Comparison of ENCODE assay signal across 8 cellular contexts in genomic region chr4:153127773-153128494, GRCh38.
DNase-seq lines count a peak whose midpoint lies in the region; ATAC-seq and TF ChIP-seq lines count a peak whose summit lies in the region.

No MANE protein-coding gene starts in this region.

- H3K36me3 ChIP-seq in BE2C (no peaks in the 10 kb centered on the region), KMS-11 (ENCODE audit: insufficient read depth) (no peaks in the 10 kb centered on the region), PC-3 (ENCODE audit: low read depth, low read length) (no peaks in the 10 kb centered on the region)

- H3K4me3 Mint-ChIP-seq in activated T-cell treated with anti-CD3 and anti-CD28 coated beads, Interleukin-2, amount 50 U/mL, for 4 hours: no peak overlapping the region
- no peak overlapping the region for H3K4me3 Mint-ChIP-seq in natural killer cell
- H3K4me3 Mint-ChIP-seq in stimulated activated naive B cell treated with anti-CD40 and anti-IgM and Interleukin-4, amounts not matched to agents 10 μg/mL and 1 μg/mL and 100 μg/mL, for 72 hours: no peak overlapping the region

- peak overlapping the region; percentile 39 for H2AFZ ChIP-seq in KMS-11 (ENCODE audit: low read depth)
- peak overlapping the region; percentile 90 for H2AFZ ChIP-seq in PC-3 (ENCODE audit: low read length)

- H3K9me3 ChIP-seq in BE2C: no peaks in the 10 kb centered on the region
- H3K9me3 ChIP-seq in PC-3 (ENCODE audit: low read length): no peaks in the 10 kb centered on the region

- H3K27me3 Mint-ChIP-seq in activated T-cell treated with anti-CD3 and anti-CD28 coated beads, Interleukin-2, amount 50 U/mL, for 4 hours (ENCODE audit: low read depth): no peaks in the 10 kb centered on the region
- H3K27me3 Mint-ChIP-seq in natural killer cell (ENCODE audit: low read depth in 2 of 2): peaks cover 5 to 14% of the 10 kb centered on the region in 2 donors
- no peaks in the 10 kb centered on the region for H3K27me3 Mint-ChIP-seq in stimulated activated naive B cell treated with anti-CD40 and anti-IgM and Interleukin-4, amounts not matched to agents 10 μg/mL and 1 μg/mL and 100 μg/mL, for 72 hours

- H3K9me2 ChIP-seq in PC-3 (replicated peaks; ENCODE audit: low read length): no peaks in the 10 kb centered on the region

- H3K27me3 ChIP-seq in BE2C (no peaks in the 10 kb centered on the region), KMS-11 (ENCODE audit: insufficient read depth, low read depth) (no peaks in the 10 kb centered on the region), PC-3 (ENCODE audit: low read length) (no peaks in the 10 kb centered on the region)

- peak; percentile 87 for DNase-seq in BE2C
- DNase-seq in PC-3: peak; percentile 88
- peak; percentile 85 for DNase-seq in activated T-cell treated with anti-CD3 and anti-CD28 coated beads, Interleukin-2, amount 50 U/mL, for 4 hours
- DNase-seq in fibroblast of gingiva (ENCODE audit: low read depth): peak; percentile 68
- DNase-seq in natural killer cell: peak; percentile 73
- DNase-seq in stimulated activated naive B cell treated with anti-CD40 and anti-IgM and Interleukin-4, amounts not matched to agents 10 μg/mL and 1 μg/mL and 100 μg/mL, for 72 hours: peak; percentile 68

- H4K20me1 ChIP-seq in KMS-11 (ENCODE audit: insufficient read depth) (no peaks in the 10 kb centered on the region), PC-3 (ENCODE audit: low read length) (no peaks in the 10 kb centered on the region)

- H3K9ac ChIP-seq in KMS-11 (no peak overlapping the region), PC-3 (ENCODE audit: low read length) (no peak overlapping the region)

- H3K4me3 ChIP-seq in BE2C (ENCODE audit: low read depth, low read length): no peak overlapping the region
- no peak overlapping the region for H3K4me3 ChIP-seq in KMS-11 (IDR thresholded peaks at IDR 0.05; ENCODE audit: insufficient read depth, low read depth, low read length)
- peak overlapping the region; percentile 47; the same call in 1 of the 2 replicates for H3K4me3 ChIP-seq in PC-3 (ENCODE audit: low read length)

- H3K9me3 Mint-ChIP-seq in activated T-cell treated with anti-CD3 and anti-CD28 coated beads, Interleukin-2, amount 50 U/mL, for 4 hours: no peaks in the 10 kb centered on the region
- no peaks in the 10 kb centered on the region for H3K9me3 Mint-ChIP-seq in natural killer cell
- H3K9me3 Mint-ChIP-seq in stimulated activated naive B cell treated with anti-CD40 and anti-IgM and Interleukin-4, amounts not matched to agents 10 μg/mL and 1 μg/mL and 100 μg/mL, for 72 hours: peaks cover 0 to 6% of the 10 kb centered on the region in 2 donors

- H3K4me2 ChIP-seq in KMS-11 (no peak overlapping the region), PC-3 (ENCODE audit: low read length) (peak overlapping the region; percentile 86)

- H3K79me2 ChIP-seq in KMS-11 (ENCODE audit: insufficient read depth, low read depth): no peaks in the 10 kb centered on the region
- H3K79me2 ChIP-seq in PC-3 (ENCODE audit: low read length): no peaks in the 10 kb centered on the region

- TF ChIP-seq CTCF in BE2C (IDR thresholded peaks at IDR 0.05; ENCODE audit: low read depth, low read length): peak; percentile 80
- peak; percentile 97 for TF ChIP-seq CTCF in KMS-11 (conservative IDR thresholded peaks at IDR 0.05; ENCODE audit: low read depth, low read length)
- peak; percentile 80 for TF ChIP-seq CTCF in PC-3 (conservative IDR thresholded peaks at IDR 0.05; ENCODE audit: low read depth, low read length)
- peak; percentile 87 for TF ChIP-seq CTCF in natural killer cell (IDR thresholded peaks at IDR 0.05)

- no peaks in the 10 kb centered on the region for H3K36me3 Mint-ChIP-seq in activated T-cell treated with anti-CD3 and anti-CD28 coated beads, Interleukin-2, amount 50 U/mL, for 4 hours (ENCODE audit: insufficient read depth)
- H3K36me3 Mint-ChIP-seq in natural killer cell: no peaks in the 10 kb centered on the region
- H3K36me3 Mint-ChIP-seq in stimulated activated naive B cell treated with anti-CD40 and anti-IgM and Interleukin-4, amounts not matched to agents 10 μg/mL and 1 μg/mL and 100 μg/mL, for 72 hours: peaks cover 0 to 4% of the 10 kb centered on the region in 2 donors

- ATAC-seq in GM19467 (IDR thresholded peaks at IDR 0.05; ENCODE audit: unreplicated experiment) (peak; percentile 64), PC-3 (peak; percentile 91), natural killer cell (peak; percentile 84 to 93 (median 91))
- peak; percentile 72 to 86 for ATAC-seq in activated T-cell treated with anti-CD3 and anti-CD28 coated beads, Interleukin-2, amount 50 U/mL, for 4 hours
- ATAC-seq in stimulated activated naive B cell treated with anti-CD40 and anti-IgM and Interleukin-4, amounts not matched to agents 10 μg/mL and 1 μg/mL and 100 μg/mL, for 72 hours (replicated peaks): peak; percentile 91 to 94

- peak overlapping the region in 1 of 2 donors; percentile 56 for H3K27ac Mint-ChIP-seq in natural killer cell
- H3K27ac Mint-ChIP-seq in stimulated activated naive B cell treated with anti-CD40 and anti-IgM and Interleukin-4, amounts not matched to agents 10 μg/mL and 1 μg/mL and 100 μg/mL, for 72 hours: no peak overlapping the region

- no TSS peak for BruUV-seq in PC-3 (replicated peaks; lab: Mats Ljungman, UMichigan)

- peaks cover 1% of the 10 kb centered on the region for H3K4me1 Mint-ChIP-seq in activated T-cell treated with anti-CD3 and anti-CD28 coated beads, Interleukin-2, amount 50 U/mL, for 4 hours (ENCODE audit: low read depth)
- peaks cover 6 to 9% of the 10 kb centered on the region in 2 donors for H3K4me1 Mint-ChIP-seq in natural killer cell
- peaks cover 6% of the 10 kb centered on the region in 2 donors for H3K4me1 Mint-ChIP-seq in stimulated activated naive B cell treated with anti-CD40 and anti-IgM and Interleukin-4, amounts not matched to agents 10 μg/mL and 1 μg/mL and 100 μg/mL, for 72 hours

- CTCF ChIA-PET in PC-3 (lab: Charles Lee): interaction anchor here (0.6 to 2.4 kb wide), 8 partner anchors 9 to 489 kb away, joined by 3 to 48 read pairs (median 3); no protein-coding TSS in a partner anchor

- H3K27ac ChIP-seq in KMS-11 (no peak overlapping the region), PC-3 (ENCODE audit: low read length) (no peak overlapping the region)

- intact Hi-C loops in PC-3 (cut with micrococcal nuclease): loop anchor here (1.0 kb wide), 2 partner anchors 45 to 282 kb away; no protein-coding TSS in a partner anchor
- intact Hi-C loops in natural killer cell (cut with micrococcal nuclease): loop anchor here (1.0 kb wide), 2 partner anchors 45 to 282 kb away; no protein-coding TSS in a partner anchor

- H3K4me1 ChIP-seq in BE2C (0 out of 2 replicates have a peak, but pooled peaks cover 2% of the 10 kb centered on the region), KMS-11 (ENCODE audit: low read depth, poor library complexity, severe bottlenecking) (peaks cover 9% of the 10 kb centered on the region), PC-3 (ENCODE audit: insufficient read depth, low read length) (no peaks in the 10 kb centered on the region)

- no peaks in the 10 kb centered on the region for H3F3A ChIP-seq in PC-3 (ENCODE audit: low read length, unreplicated experiment)

- POLR2A ChIA-PET in PC-3 (lab: Charles Lee; ENCODE audit: unreplicated experiment): interaction anchor here (0.6 kb wide), 1 partner anchor 667 kb away, joined by 3 read pairs; no protein-coding TSS in a partner anchor
